In genomic region chr16:85055503-85056210, GRCh38 we compare ENCODE assay signal across 9 cellular contexts. TPM values are rescaled to one million over a fixed set of nuclear protein-coding genes. Genes with fewer than 3 reads are reported as not detected.
DNase-seq lines count a peak whose midpoint lies in the region; ATAC-seq, FAIRE-seq and TF ChIP-seq lines count a peak whose summit lies in the region.
"Had no signal": no experiment of that assay in that cellular context is flagged by ENCODE, and none has a peak within 500 bp of the region (broad histone marks: within the 10 kb centered on the region; RNA-seq: fewer than 3 reads in every experiment).

No MANE protein-coding gene starts in this region.

- H3K27me3 ChIP-seq in SJCRH30 (no peaks in the 10 kb centered on the region), right atrium auricular region (no peaks in the 10 kb centered on the region), small intestine (ENCODE audit: control insufficient read depth in 2 of 2, insufficient read depth in 2 of 2, low read length in 2 of 2) (no peaks in the 10 kb centered on the region), H7 (ENCODE audit: control insufficient read depth, insufficient read depth, low read length) (no peaks in the 10 kb centered on the region)

- H3K4me3 ChIP-seq in SJCRH30 (no peak overlapping the region; the same call in 1 of the 2 replicates), right atrium auricular region (peak overlapping the region in 1 of 2 donors; percentile 18), small intestine (ENCODE audit: low read depth in 1 of 2, low read length in 2 of 2) (no peak overlapping the region), H7 (ENCODE audit: insufficient read depth, low read depth, low read length) (no peak overlapping the region)

- FAIRE-seq in small intestine (lab: Jason Lieb, UNC), result no peak

- 41 to 56% (median 55%) methylated on average over 14 of the region's 14 CpGs for WGBS in small intestine, 3 donors

- DNase-seq in SJCRH30 (peak; percentile 34 to 56), right atrium auricular region (ENCODE audit: low spot score) (peak; percentile 69), small intestine (peak; percentile 82), H7 (no peak), NCI-H2196 treated with DMSO at 0.1 percent for 48 hours (lab: John Stamatoyannopoulos, UW; ENCODE audit: unreplicated experiment) (no peak)

- no peaks in the 10 kb centered on the region for H3K9me3 Mint-ChIP-seq in activated naive CD4-positive, alpha-beta T cell treated with anti-CD3 and anti-CD28 coated beads, Interleukin-2, amount 50 U/mL, for 24 hours

- H3K9me3 ChIP-seq in SJCRH30 (replicated peaks), result no peaks in the 10 kb centered on the region
- H3K9me3 ChIP-seq in right atrium auricular region, result no peaks in the 10 kb centered on the region
- no peaks in the 10 kb centered on the region for H3K9me3 ChIP-seq in small intestine (ENCODE audit: control insufficient read depth, low read depth)

- H3K4me1 Mint-ChIP-seq in activated naive CD4-positive, alpha-beta T cell treated with anti-CD3 and anti-CD28 coated beads, Interleukin-2, amount 50 U/mL, for 24 hours, result peaks cover 32% of the 10 kb centered on the region

- H3K27ac Mint-ChIP-seq in activated naive CD4-positive, alpha-beta T cell treated with anti-CD3 and anti-CD28 coated beads, Interleukin-2, amount 50 U/mL, for 24 hours, result peak overlapping the region; percentile 87

- no peaks in the 10 kb centered on the region for H3K36me3 Mint-ChIP-seq in activated naive CD4-positive, alpha-beta T cell treated with anti-CD3 and anti-CD28 coated beads, Interleukin-2, amount 50 U/mL, for 24 hours

- H3K4me1 ChIP-seq in SJCRH30 (peaks cover 7% of the 10 kb centered on the region; the same call in 1 of the 2 replicates), right atrium auricular region (peaks cover 0 to 39% of the 10 kb centered on the region in 2 donors), small intestine (ENCODE audit: control insufficient read depth in 2 of 2, insufficient read depth in 1 of 2, low read depth in 1 of 2, low read length in 1 of 2) (peaks cover 0 to 16% of the 10 kb centered on the region in 2 donors)

- H3K36me3 ChIP-seq in SJCRH30 (no peaks in the 10 kb centered on the region), right atrium auricular region (no peaks in the 10 kb centered on the region), small intestine (ENCODE audit: control insufficient read depth in 2 of 2, insufficient read depth in 2 of 2, low read length in 2 of 2) (no peaks in the 10 kb centered on the region), H7 (replicated peaks; ENCODE audit: control insufficient read depth, insufficient read depth, low read length) (no peaks in the 10 kb centered on the region)

- no peaks in the 10 kb centered on the region for H3K27me3 Mint-ChIP-seq in activated naive CD4-positive, alpha-beta T cell treated with anti-CD3 and anti-CD28 coated beads, Interleukin-2, amount 50 U/mL, for 24 hours

- TF ChIP-seq CTCF in right atrium auricular region (IDR thresholded peaks at IDR 0.05), result no peak

- H3K27ac ChIP-seq in SJCRH30 (peak overlapping the region; percentile 19; the same call in 1 of the 2 replicates), right atrium auricular region (peak overlapping the region; percentile 58 to 71), small intestine (ENCODE audit: low read depth in 1 of 2, low read length in 1 of 2) (peak overlapping the region; percentile 28 to 94)

- ATAC-seq in GM18499 (IDR thresholded peaks at IDR 0.05; ENCODE audit: insufficient read depth, unreplicated experiment), result peak; percentile 76
- peak; percentile 56 for ATAC-seq in HG02970 (IDR thresholded peaks at IDR 0.05; ENCODE audit: low FRiP score, unreplicated experiment)

- peak overlapping the region; percentile 79 for H3K4me3 Mint-ChIP-seq in activated naive CD4-positive, alpha-beta T cell treated with anti-CD3 and anti-CD28 coated beads, Interleukin-2, amount 50 U/mL, for 24 hours

RNA-seq across cellular contexts. Expression of gene KIAA0513, which starts 28.1 kb away (rescaled TPM):
- 1.3 and 2.4 TPM in 2 replicates for total RNA-seq in SJCRH30 (2014; rRNA removed; shearing (Covaris generic))
- total RNA-seq in right atrium auricular region, result 10 to 100 TPM; 12.6 to 14.1 TPM
- polyA plus RNA-seq in small intestine, result 1 to 10 TPM; 2.9 to 8.1 (median 4.6) TPM
- total RNA-seq in H7 (2014; rRNA removed; shearing (Covaris generic)), result 5.1 and 11.7 TPM in 2 replicates

RNA-seq across cellular contexts. Expression of gene ZDHHC7, which starts 44.3 kb away (rescaled TPM):
- 18.5 and 20.3 TPM in 2 replicates for total RNA-seq in SJCRH30 (2014; rRNA removed; shearing (Covaris generic))
- 10 to 100 TPM; 36.0 to 48.7 TPM for total RNA-seq in right atrium auricular region
- 10 to 100 TPM; 16.5 to 30.4 (median 23.9) TPM for polyA plus RNA-seq in small intestine
- 56.9 and 60.7 TPM in 2 replicates for total RNA-seq in H7 (2014; rRNA removed; shearing (Covaris generic))

RNA-seq across cellular contexts. Expression of gene CIBAR2, which starts 56.6 kb away (rescaled TPM):
- 0.04 and 0.41 TPM in 2 replicates for total RNA-seq in SJCRH30 (2014; rRNA removed; shearing (Covaris generic))
- not detected for total RNA-seq in right atrium auricular region
- 1 to 10 TPM in 1 of 3 donors, under 1 TPM in 1, not detected in 1; 0.19 to 3.0 TPM for polyA plus RNA-seq in small intestine
- total RNA-seq in H7 (2014; rRNA removed; shearing (Covaris generic)), result not detected in 2 replicates
- polyA plus RNA-seq: adipose tissue had no signal

Comparison
In these comparisons a context has a peak if more than half of its experiments do, and no peak if none do; other contexts are left out.
1. DNase-seq: peak in SJCRH30 (2 of 2), right atrium auricular region (single experiment) and small intestine (single experiment); none in H7 (single experiment) and NCI-H2196 treated with DMSO at 0.1 percent for 48 hours (single experiment).
2. Peak in every context shown above with its lines, with median percentiles within 50 percentile points of each other: H3K27ac ChIP-seq.